Comparison of ENCODE assay signal across 12 cellular contexts in the genomic region with DNA sequence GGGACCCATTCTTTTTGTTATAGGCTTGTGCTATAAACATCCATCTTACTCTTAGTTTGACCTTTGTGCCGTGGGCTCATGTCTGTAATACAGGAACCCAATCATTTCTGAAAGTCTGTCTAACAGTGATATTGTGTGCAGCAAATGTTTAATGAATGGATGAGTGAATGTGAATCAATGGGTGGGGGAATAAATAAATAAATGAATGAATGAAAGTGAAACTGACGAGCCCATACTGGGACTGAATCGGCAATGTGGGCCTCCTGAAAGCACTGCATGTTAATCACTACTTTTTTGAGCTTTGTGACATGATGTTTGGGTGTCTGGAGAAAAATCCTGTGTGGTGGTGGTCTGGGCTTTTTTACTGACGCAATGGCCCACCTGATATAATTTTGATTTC.
DNase-seq lines count a peak whose midpoint lies in the region; ATAC-seq and TF ChIP-seq lines count a peak whose summit lies in the region.
"Had no signal": no experiment of that assay in that cellular context is flagged by ENCODE, and none has a peak within 500 bp of the region (broad histone marks: within the 10 kb centered on the region; RNA-seq: fewer than 3 reads in every experiment).

No MANE protein-coding gene starts in this region.

- H3K4me1 Mint-ChIP-seq in activated T-cell treated with anti-CD3 and anti-CD28 coated beads, Interleukin-2, amount 50 U/mL, for 24 hours (ENCODE audit: low read depth), result peaks cover 62% of the 10 kb centered on the region
- H3K4me1 Mint-ChIP-seq in activated naive CD4-positive, alpha-beta T cell treated with anti-CD3 and anti-CD28 coated beads for 36 hours (ENCODE audit: low read depth), result peaks cover 34% of the 10 kb centered on the region
- peaks cover 53% of the 10 kb centered on the region for H3K4me1 Mint-ChIP-seq in stimulated activated memory B cell treated with anti-CD40 and anti-IgM and Interleukin-4, amounts not matched to agents 10 μg/mL and 1 μg/mL and 100 μg/mL, for 72 hours

- DNase-seq in activated T-cell treated with anti-CD3 and anti-CD28 coated beads, Interleukin-2, amount 50 U/mL, for 24 hours, result no peak
- DNase-seq in activated T-cell treated with anti-CD3 and anti-CD28 coated beads, Interleukin-2, amount 50 U/mL, for 1 hour, result no peak
- peak; percentile 39 for DNase-seq in activated naive CD4-positive, alpha-beta T cell treated with anti-CD3 and anti-CD28 coated beads for 36 hours
- DNase-seq in hippocampal formation (lab: John Stamatoyannopoulos, UW) (no peak), HEK293T (ENCODE audit: extremely low spot score) (no peak), DMS153 treated with DMSO at 0.1 percent for 48 hours (lab: John Stamatoyannopoulos, UW; ENCODE audit: unreplicated experiment) (no peak)
- DNase-seq: cerebellar nuclear complex, NCI-H1694 treated with DMSO at 0.1 percent for 48 hours, T-helper 9 cell had no signal

- CTCF ChIA-PET in activated naive CD4-positive, alpha-beta T cell treated with anti-CD3 and anti-CD28 coated beads for 36 hours (lab: Charles Lee), result interaction anchor here (0.9 to 1.7 kb wide), 4 partner anchors 61 to 349 kb away, joined by 3 to 5 read pairs (median 4); no protein-coding TSS in a partner anchor
- CTCF ChIA-PET in HEK293T (lab: Yijun Ruan, JAX), result no interaction called here

- peaks cover 2% of the 10 kb centered on the region for H3K36me3 Mint-ChIP-seq in activated T-cell treated with anti-CD3 and anti-CD28 coated beads, Interleukin-2, amount 50 U/mL, for 24 hours (ENCODE audit: low read depth)
- H3K36me3 Mint-ChIP-seq in activated naive CD4-positive, alpha-beta T cell treated with anti-CD3 and anti-CD28 coated beads for 36 hours (ENCODE audit: low read depth), result no peaks in the 10 kb centered on the region
- H3K36me3 Mint-ChIP-seq in stimulated activated memory B cell treated with anti-CD40 and anti-IgM and Interleukin-4, amounts not matched to agents 10 μg/mL and 1 μg/mL and 100 μg/mL, for 72 hours, result peaks cover 21% of the 10 kb centered on the region

- H3K27ac Mint-ChIP-seq in activated T-cell treated with anti-CD3 and anti-CD28 coated beads, Interleukin-2, amount 50 U/mL, for 24 hours, result peak overlapping the region; percentile 94
- H3K27ac Mint-ChIP-seq in activated naive CD4-positive, alpha-beta T cell treated with anti-CD3 and anti-CD28 coated beads for 36 hours, result peak overlapping the region; percentile 83
- peak overlapping the region; percentile 98 for H3K27ac Mint-ChIP-seq in stimulated activated memory B cell treated with anti-CD40 and anti-IgM and Interleukin-4, amounts not matched to agents 10 μg/mL and 1 μg/mL and 100 μg/mL, for 72 hours

- peak; percentile 53 for ATAC-seq in HG03432 (IDR thresholded peaks at IDR 0.05; ENCODE audit: unreplicated experiment)
- peak; percentile 74 for ATAC-seq in stimulated activated memory B cell treated with anti-CD40 and anti-IgM and Interleukin-4, amounts not matched to agents 10 μg/mL and 1 μg/mL and 100 μg/mL, for 72 hours
- ATAC-seq: A549 had no signal

- H3K9me3 Mint-ChIP-seq in activated T-cell treated with anti-CD3 and anti-CD28 coated beads, Interleukin-2, amount 50 U/mL, for 24 hours, result no peaks in the 10 kb centered on the region
- no peaks in the 10 kb centered on the region for H3K9me3 Mint-ChIP-seq in activated naive CD4-positive, alpha-beta T cell treated with anti-CD3 and anti-CD28 coated beads for 36 hours
- no peaks in the 10 kb centered on the region for H3K9me3 Mint-ChIP-seq in stimulated activated memory B cell treated with anti-CD40 and anti-IgM and Interleukin-4, amounts not matched to agents 10 μg/mL and 1 μg/mL and 100 μg/mL, for 72 hours

- intact Hi-C loops in activated naive CD4-positive, alpha-beta T cell treated with anti-CD3 and anti-CD28 coated beads for 36 hours (cut with micrococcal nuclease), result loop anchor here (2.0 to 10.0 kb wide), 3 partner anchors 99 to 347 kb away; a partner anchor contains a TSS

- POLR2A ChIA-PET in HEK293T (lab: Yijun Ruan, JAX), result no interaction called here

- H3K27me3 Mint-ChIP-seq in activated T-cell treated with anti-CD3 and anti-CD28 coated beads, Interleukin-2, amount 50 U/mL, for 24 hours, result no peaks in the 10 kb centered on the region
- no peaks in the 10 kb centered on the region for H3K27me3 Mint-ChIP-seq in activated naive CD4-positive, alpha-beta T cell treated with anti-CD3 and anti-CD28 coated beads for 36 hours (ENCODE audit: low read depth)
- no peaks in the 10 kb centered on the region for H3K27me3 Mint-ChIP-seq in stimulated activated memory B cell treated with anti-CD40 and anti-IgM and Interleukin-4, amounts not matched to agents 10 μg/mL and 1 μg/mL and 100 μg/mL, for 72 hours

- H3K4me3 Mint-ChIP-seq in activated T-cell treated with anti-CD3 and anti-CD28 coated beads, Interleukin-2, amount 50 U/mL, for 24 hours, result peak overlapping the region; percentile 57
- peak overlapping the region; percentile 39 for H3K4me3 Mint-ChIP-seq in activated naive CD4-positive, alpha-beta T cell treated with anti-CD3 and anti-CD28 coated beads for 36 hours
- H3K4me3 Mint-ChIP-seq in stimulated activated memory B cell treated with anti-CD40 and anti-IgM and Interleukin-4, amounts not matched to agents 10 μg/mL and 1 μg/mL and 100 μg/mL, for 72 hours, result peak overlapping the region; percentile 60

TF ChIP-seq in HEK293T, 16 proteins besides CTCF, POLR2A, EP300 and RAD21:
- TF ChIP-seq FOXM1 (IDR thresholded peaks at IDR 0.05; ENCODE audit: borderline replicate concordance) (no peak), TARDBP (IDR thresholded peaks at IDR 0.05) (no peak), ZNF384 (IDR thresholded peaks at IDR 0.05) (no peak), ARNT (IDR thresholded peaks at IDR 0.05) (no peak), FOXK2 (IDR thresholded peaks at IDR 0.05) (no peak), FOXA1 (IDR thresholded peaks at IDR 0.05) (no peak), LEF1 (IDR thresholded peaks at IDR 0.05; ENCODE audit: borderline replicate concordance) (no peak), ELF4 (IDR thresholded peaks at IDR 0.05) (no peak), SP1 (IDR thresholded peaks at IDR 0.05) (no peak), BHLHE40 (IDR thresholded peaks at IDR 0.05; ENCODE audit: borderline replicate concordance) (no peak), HDGF (IDR thresholded peaks at IDR 0.05; ENCODE audit: borderline replicate concordance) (no peak)
- TF ChIP-seq, protein P1, sequence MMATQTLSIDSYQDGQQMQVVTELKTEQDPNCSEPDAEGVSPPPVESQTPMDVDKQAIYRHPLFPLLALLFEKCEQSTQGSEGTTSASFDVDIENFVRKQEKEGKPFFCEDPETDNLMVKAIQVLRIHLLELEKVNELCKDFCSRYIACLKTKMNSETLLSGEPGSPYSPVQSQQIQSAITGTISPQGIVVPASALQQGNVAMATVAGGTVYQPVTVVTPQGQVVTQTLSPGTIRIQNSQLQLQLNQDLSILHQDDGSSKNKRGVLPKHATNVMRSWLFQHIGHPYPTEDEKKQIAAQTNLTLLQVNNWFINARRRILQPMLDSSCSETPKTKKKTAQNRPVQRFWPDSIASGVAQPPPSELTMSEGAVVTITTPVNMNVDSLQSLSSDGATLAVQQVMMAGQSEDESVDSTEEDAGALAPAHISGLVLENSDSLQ (IDR thresholded peaks at IDR 0.05), result no peak
